17 cellular contexts compared by ENCODE assay signal in the genomic region with DNA sequence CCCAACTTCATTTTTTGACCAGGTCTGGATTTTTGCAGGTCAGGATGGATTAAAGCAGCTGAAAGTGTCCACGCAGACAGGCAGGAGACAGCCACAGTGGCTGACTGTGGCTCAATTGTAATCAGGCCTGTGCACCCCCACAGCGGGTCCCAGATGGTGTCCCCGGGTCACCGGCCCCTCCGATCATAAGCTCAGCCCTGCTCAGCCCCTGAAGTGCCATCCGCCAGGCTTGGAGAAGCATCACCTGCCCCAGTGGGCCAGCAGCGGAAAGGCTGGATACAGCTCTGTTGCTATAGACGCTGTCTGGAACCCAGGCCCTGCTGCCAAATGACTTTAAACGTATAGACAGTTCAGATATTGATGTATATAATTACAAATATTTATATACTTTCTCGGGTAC.
A peak's percentile ranks its signal among the peaks of the same experiment; 100 is the strongest.
DNase-seq lines count a peak whose midpoint lies in the region; ATAC-seq, FAIRE-seq and TF ChIP-seq lines count a peak whose summit lies in the region.
"Had no signal": no experiment of that assay in that cellular context is flagged by ENCODE, and none has a peak within 500 bp of the region (broad histone marks: within the 10 kb centered on the region; RNA-seq: fewer than 3 reads in every experiment).

No MANE protein-coding gene starts in this region.

- H3K27ac ChIP-seq in right cardiac atrium (ENCODE audit: low read length) = no peak overlapping the region
- no peak overlapping the region for H3K27ac ChIP-seq in heart right ventricle
- no peak overlapping the region for H3K27ac ChIP-seq in pancreas
- no peak overlapping the region for H3K27ac ChIP-seq in aorta (ENCODE audit: low read depth in 1 of 2, low read length in 2 of 2)
- H3K27ac ChIP-seq: KMS-11, SJSA1 had no signal

- H3K27me3 Mint-ChIP-seq in immature natural killer cell (ENCODE audit: low read depth in 3 of 3) (peaks cover 5 to 15% (median 8%) of the 10 kb centered on the region in 3 donors), progenitor cell of endocrine pancreas (no peaks in the 10 kb centered on the region)

- H3K4me1 ChIP-seq in right cardiac atrium (ENCODE audit: control insufficient read depth, insufficient read depth, low read length) = no peaks in the 10 kb centered on the region
- H3K4me1 ChIP-seq in heart right ventricle = no peaks in the 10 kb centered on the region
- no peaks in the 10 kb centered on the region for H3K4me1 ChIP-seq in pancreas
- H3K4me1 ChIP-seq in aorta (ENCODE audit: control insufficient read depth in 1 of 2, insufficient read depth in 2 of 2, low read length in 2 of 2) = no peaks in the 10 kb centered on the region
- H3K4me1 ChIP-seq: SJSA1 had no signal

- 93% methylated on average over 10 of the region's 10 CpGs for WGBS in right cardiac atrium
- WGBS in heart right ventricle, 2 donors = 93 to 95% methylated on average over 10 of the region's 10 CpGs
- WGBS in pancreas, 2 donors = 88 to 89% methylated on average over 10 of the region's 10 CpGs
- WGBS in aorta, 2 donors = 91 to 93% methylated on average over 10 of the region's 10 CpGs

- H3K4me3 ChIP-seq in right cardiac atrium (ENCODE audit: low read length) (no peak overlapping the region), heart right ventricle (no peak overlapping the region), pancreas (no peak overlapping the region), aorta (ENCODE audit: low read length in 2 of 2) (no peak overlapping the region)
- H3K4me3 ChIP-seq: MG63, SJSA1 had no signal

- H3K4me3 Mint-ChIP-seq in immature natural killer cell = no peak overlapping the region
- no peak overlapping the region for H3K4me3 Mint-ChIP-seq in progenitor cell of endocrine pancreas (ENCODE audit: low read depth)
- H3K4me3 Mint-ChIP-seq: HFFc6 had no signal

- DNase-seq in right cardiac atrium (peak in 2 of 3 donors; percentile 27 to 37), heart right ventricle (no peak), immature natural killer cell (no peak), pancreas (peak in 4 of 6 donors; percentile 7 to 45 (median 30)), aorta (peak; percentile 26 to 65), progenitor cell of endocrine pancreas (ENCODE audit: low spot score, unreplicated experiment) (no peak), HuH-7 (ENCODE audit: low spot score) (no peak)
- DNase-seq: C1 segment of cervical spinal cord, DMS153, EL, HFFc6, MG63, NCI-H1092 treated with DMSO at 0.1 percent for 48 hours, NCI-H1694, NCI-H510A treated with DMSO at 0.1 percent for 48 hours had no signal

- intact Hi-C loops in right cardiac atrium (cut with DNase I) (no loop called here), heart right ventricle (cut with DNase I) (no loop called here), pancreas (cut with DNase I) (no loop called here), aorta (cut with DNase I) (no loop called here)

- H3K27me3 ChIP-seq in right cardiac atrium (ENCODE audit: control insufficient read depth, insufficient read depth) (no peaks in the 10 kb centered on the region), heart right ventricle (peaks cover 0 to 20% (median 10%) of the 10 kb centered on the region in 7 donors), pancreas (no peaks in the 10 kb centered on the region), aorta (ENCODE audit: control insufficient read depth in 1 of 2, insufficient read depth in 2 of 2, low read length in 1 of 2) (no peaks in the 10 kb centered on the region)
- H3K27me3 ChIP-seq: MG63 had no signal

- H3K4me1 Mint-ChIP-seq in immature natural killer cell (peaks cover 23 to 29% of the 10 kb centered on the region in 2 donors), progenitor cell of endocrine pancreas (ENCODE audit: low read depth) (no peaks in the 10 kb centered on the region)

- ATAC-seq in right cardiac atrium = no peak
- no peak for ATAC-seq in heart right ventricle
- ATAC-seq in pancreas = peak in 1 of 4 donors; percentile 28
- no peak for ATAC-seq in aorta (ENCODE audit: low FRiP score)

- H3K9me3 Mint-ChIP-seq in immature natural killer cell (no peaks in the 10 kb centered on the region), progenitor cell of endocrine pancreas (ENCODE audit: low read depth) (no peaks in the 10 kb centered on the region)
- H3K9me3 Mint-ChIP-seq: HFFc6 had no signal

- FAIRE-seq in pancreas (lab: Jason Lieb, UNC) = no peak

- TF ChIP-seq CTCF in heart right ventricle (IDR thresholded peaks at IDR 0.05) (no peak), pancreas (IDR thresholded peaks at IDR 0.05) (no peak), progenitor cell of endocrine pancreas (IDR thresholded peaks at IDR 0.05; ENCODE audit: unreplicated experiment) (no peak)

- no peaks in the 10 kb centered on the region for H3K36me3 ChIP-seq in heart right ventricle
- peaks cover 0 to 4% (median 0%) of the 10 kb centered on the region in 3 donors for H3K36me3 ChIP-seq in pancreas
- no peaks in the 10 kb centered on the region for H3K36me3 ChIP-seq in aorta (ENCODE audit: control insufficient read depth in 1 of 2, insufficient read depth in 2 of 2, low read length in 1 of 2)
- H3K36me3 ChIP-seq: MG63, SJSA1 had no signal

- peak overlapping the region in 4 of 6 donors; percentile 4 to 93 (median 68) for H3K27ac Mint-ChIP-seq in immature natural killer cell
- H3K27ac Mint-ChIP-seq in progenitor cell of endocrine pancreas = no peak overlapping the region
- H3K27ac Mint-ChIP-seq: HFFc6 had no signal

- H3K36me3 Mint-ChIP-seq in immature natural killer cell = peaks cover 0 to 14% (median 4%) of the 10 kb centered on the region in 3 donors
- peaks cover 6% of the 10 kb centered on the region for H3K36me3 Mint-ChIP-seq in progenitor cell of endocrine pancreas (ENCODE audit: insufficient read depth)

- H3K9me3 ChIP-seq in right cardiac atrium (ENCODE audit: control insufficient read depth, low read length) (no peaks in the 10 kb centered on the region), heart right ventricle (no peaks in the 10 kb centered on the region), pancreas (no peaks in the 10 kb centered on the region), aorta (ENCODE audit: control insufficient read depth, low read length) (no peaks in the 10 kb centered on the region)
- H3K9me3 ChIP-seq: MG63, SJSA1 had no signal

Comparison
In these comparisons a context has a peak if more than half of its experiments do, and no peak if none do; other contexts are left out.
1. DNase-seq: peak in right cardiac atrium (2 of 3), pancreas (4 of 6) and aorta (2 of 2); none in heart right ventricle (0 of 2), immature natural killer cell (0 of 3), progenitor cell of endocrine pancreas (single experiment) and HuH-7 (single experiment).